In genomic region chr1:77950873-77951272, GRCh38 we compare ENCODE assay signal across 11 cellular contexts. TPM values are rescaled to one million over a fixed set of nuclear protein-coding genes. Genes with fewer than 3 reads are reported as not detected.
DNase-seq lines count a peak whose midpoint lies in the region; ATAC-seq lines count a peak whose summit lies in the region.
"Had no signal": no experiment of that assay in that cellular context is flagged by ENCODE, and none has a peak within 500 bp of the region (broad histone marks: within the 10 kb centered on the region; RNA-seq: fewer than 3 reads in every experiment).

No MANE protein-coding gene starts in this region.

- peaks cover 97% of the 10 kb centered on the region for H3K36me3 Mint-ChIP-seq in activated T-cell treated with anti-CD3 and anti-CD28 coated beads, Interleukin-2, amount 50 U/mL, for 24 hours (ENCODE audit: low read depth)
- peaks cover 48% of the 10 kb centered on the region for H3K36me3 Mint-ChIP-seq in stimulated activated memory B cell treated with anti-CD40 and anti-IgM and Interleukin-4, amounts not matched to agents 10 μg/mL and 1 μg/mL and 100 μg/mL, for 72 hours

- peaks cover 53% of the 10 kb centered on the region for H3K4me1 Mint-ChIP-seq in activated T-cell treated with anti-CD3 and anti-CD28 coated beads, Interleukin-2, amount 50 U/mL, for 24 hours (ENCODE audit: low read depth)
- H3K4me1 Mint-ChIP-seq in stimulated activated memory B cell treated with anti-CD40 and anti-IgM and Interleukin-4, amounts not matched to agents 10 μg/mL and 1 μg/mL and 100 μg/mL, for 72 hours = peaks cover 34% of the 10 kb centered on the region

- H2AFZ ChIP-seq in trophoblast cell (ENCODE audit: insufficient read depth, low read length, poor library complexity) = no peak overlapping the region

- no peak overlapping the region for H2AK5ac ChIP-seq in trophoblast cell (ENCODE audit: low read length)

- H2BK5ac ChIP-seq in trophoblast cell (ENCODE audit: low read depth, low read length, poor library complexity) = no peak overlapping the region

- H3K9me3 Mint-ChIP-seq in activated T-cell treated with anti-CD3 and anti-CD28 coated beads, Interleukin-2, amount 50 U/mL, for 24 hours = no peaks in the 10 kb centered on the region
- no peaks in the 10 kb centered on the region for H3K9me3 Mint-ChIP-seq in stimulated activated memory B cell treated with anti-CD40 and anti-IgM and Interleukin-4, amounts not matched to agents 10 μg/mL and 1 μg/mL and 100 μg/mL, for 72 hours
- H3K9me3 Mint-ChIP-seq: T-helper 2 cell treated with Interferon-gamma antibody and Interleukin-4, amounts not matched to agents 5 μg/mL and 100 μg/mL, for 36 hours had no signal

- H3K27ac Mint-ChIP-seq in activated T-cell treated with anti-CD3 and anti-CD28 coated beads, Interleukin-2, amount 50 U/mL, for 24 hours = peak overlapping the region; percentile 88
- peak overlapping the region; percentile 66 for H3K27ac Mint-ChIP-seq in stimulated activated memory B cell treated with anti-CD40 and anti-IgM and Interleukin-4, amounts not matched to agents 10 μg/mL and 1 μg/mL and 100 μg/mL, for 72 hours
- H3K27ac Mint-ChIP-seq: T-helper 2 cell treated with Interferon-gamma antibody and Interleukin-4, amounts not matched to agents 5 μg/mL and 100 μg/mL, for 36 hours had no signal

- ATAC-seq in GM21723 (IDR thresholded peaks at IDR 0.05; ENCODE audit: unreplicated experiment) (peak; percentile 72), HG03520 (IDR thresholded peaks at IDR 0.05; ENCODE audit: unreplicated experiment) (peak; percentile 64)
- peak; percentile 70 for ATAC-seq in stimulated activated memory B cell treated with anti-CD40 and anti-IgM and Interleukin-4, amounts not matched to agents 10 μg/mL and 1 μg/mL and 100 μg/mL, for 72 hours
- ATAC-seq: left ventricle myocardium superior had no signal

- no peak overlapping the region for H3K4me3 ChIP-seq in trophoblast cell (ENCODE audit: low read depth, low read length)

- no peaks in the 10 kb centered on the region for H3K4me1 ChIP-seq in trophoblast cell (ENCODE audit: control insufficient read depth in 1 of 2, insufficient read depth in 2 of 2, low read length in 2 of 2)

- no peak overlapping the region for H3K4me2 ChIP-seq in trophoblast cell (ENCODE audit: low read length)

- no peaks in the 10 kb centered on the region for H3K27me3 Mint-ChIP-seq in activated T-cell treated with anti-CD3 and anti-CD28 coated beads, Interleukin-2, amount 50 U/mL, for 24 hours
- H3K27me3 Mint-ChIP-seq in stimulated activated memory B cell treated with anti-CD40 and anti-IgM and Interleukin-4, amounts not matched to agents 10 μg/mL and 1 μg/mL and 100 μg/mL, for 72 hours = no peaks in the 10 kb centered on the region

- no peak overlapping the region for H3K14ac ChIP-seq in trophoblast cell (ENCODE audit: low read length)

- no peak overlapping the region for H2BK120ac ChIP-seq in trophoblast cell (ENCODE audit: insufficient read depth, low read length, poor library complexity)

- no peak overlapping the region for H2BK12ac ChIP-seq in trophoblast cell (ENCODE audit: low read length)

- H3K4me3 Mint-ChIP-seq in activated T-cell treated with anti-CD3 and anti-CD28 coated beads, Interleukin-2, amount 50 U/mL, for 24 hours = no peak overlapping the region
- no peak overlapping the region for H3K4me3 Mint-ChIP-seq in stimulated activated memory B cell treated with anti-CD40 and anti-IgM and Interleukin-4, amounts not matched to agents 10 μg/mL and 1 μg/mL and 100 μg/mL, for 72 hours
- H3K4me3 Mint-ChIP-seq: T-helper 2 cell treated with Interferon-gamma antibody and Interleukin-4, amounts not matched to agents 5 μg/mL and 100 μg/mL, for 36 hours had no signal

- no peak for DNase-seq in activated T-cell treated with anti-CD3 and anti-CD28 coated beads, Interleukin-2, amount 50 U/mL, for 24 hours
- no peak for DNase-seq in activated T-cell treated with anti-CD3 and anti-CD28 coated beads for 4 hours
- DNase-seq in medulla oblongata (ENCODE audit: extremely low spot score) = no peak
- DNase-seq in activated effector memory CD4-positive, alpha-beta T cell treated with Interleukin-2 at 50 U/mL for 16 hours = no peak
- no peak for DNase-seq in trophoblast cell
- DNase-seq: left ventricle myocardium superior, retina had no signal

- no peaks in the 10 kb centered on the region for H3K79me1 ChIP-seq in trophoblast cell (ENCODE audit: low read length)

- no peak overlapping the region for H3K23ac ChIP-seq in trophoblast cell (ENCODE audit: low read length)

- no peak overlapping the region for H3K18ac ChIP-seq in trophoblast cell (ENCODE audit: low read length)

- H3K9ac ChIP-seq in trophoblast cell (ENCODE audit: low read length) = no peak overlapping the region

- H4K91ac ChIP-seq in trophoblast cell (ENCODE audit: low read depth, low read length) = no peak overlapping the region

- H4K12ac ChIP-seq in trophoblast cell (ENCODE audit: low read depth, low read length) = no peak overlapping the region

- H3K4ac ChIP-seq in trophoblast cell (ENCODE audit: low read depth, low read length) = no peak overlapping the region

- no peaks in the 10 kb centered on the region for H3K27me3 ChIP-seq in trophoblast cell (ENCODE audit: insufficient read depth, low read length)

- peaks cover 15 to 31% of the 10 kb centered on the region in 2 experiments for H3K36me3 ChIP-seq in trophoblast cell (ENCODE audit: control insufficient read depth in 1 of 2, insufficient read depth in 2 of 2, low read length in 2 of 2)

- H4K8ac ChIP-seq in trophoblast cell (ENCODE audit: low read depth, low read length) = no peak overlapping the region

- no peaks in the 10 kb centered on the region for H3K79me2 ChIP-seq in trophoblast cell (ENCODE audit: control insufficient read depth, insufficient read depth, low read length, poor library complexity)

- no peaks in the 10 kb centered on the region for H3K9me3 ChIP-seq in trophoblast cell (ENCODE audit: insufficient read depth, low read depth, low read length)

- H3K27ac ChIP-seq in trophoblast cell (ENCODE audit: low read depth, low read length) = no peak overlapping the region

RNA-seq across cellular contexts. Expression of gene FUBP1, which starts 28.0 kb away (rescaled TPM):
- 144 TPM in 2 replicates for polyA plus RNA-seq in trophoblast cell (2013)

RNA-seq across cellular contexts. Expression of gene DNAJB4, which starts 53.9 kb away (rescaled TPM):
- polyA plus RNA-seq in trophoblast cell (2013) = 14.4 and 14.5 TPM in 2 replicates
